ENCODE assay signal across 8 cellular contexts in the genomic region with DNA sequence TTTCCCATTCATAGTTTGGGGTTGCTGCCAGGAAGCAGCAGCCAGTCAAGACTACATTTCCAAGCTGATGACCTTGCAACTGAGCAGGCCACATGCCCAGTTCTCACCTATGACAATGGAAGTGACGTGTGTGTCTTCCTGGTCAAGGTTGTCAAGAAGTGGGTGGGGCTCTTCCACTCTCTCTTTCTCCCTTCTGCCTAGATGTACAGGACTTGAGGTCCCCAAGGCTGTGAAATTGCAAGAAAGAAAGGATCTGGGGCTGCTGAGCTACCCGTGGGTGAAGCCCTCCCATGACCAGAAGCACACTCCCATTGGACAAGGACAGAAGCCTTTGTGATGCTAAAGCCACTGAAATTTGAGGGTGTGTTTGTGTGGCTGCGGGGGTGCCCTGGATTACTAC.
"Had no signal": no experiment of that assay in that cellular context is flagged by ENCODE, and none has a peak within 500 bp of the region (broad histone marks: within the 10 kb centered on the region; RNA-seq: fewer than 3 reads in every experiment).

No MANE protein-coding gene starts in this region.

- ATAC-seq: GM12878 had no signal

- FAIRE-seq: G401.6, GM12878, GM12891, GM12892, GM18507, GM19239 had no signal

- DNase-seq: GDM1, GF-D8 had no signal

- H3K4me3 ChIP-seq: GM12878 had no signal
